In genomic region chr3:198167339-198168039, GRCh38 we compare ENCODE assay signal across 8 cellular contexts.
DNase-seq lines count a peak whose midpoint lies in the region; ATAC-seq, FAIRE-seq and TF ChIP-seq lines count a peak whose summit lies in the region.
"Not testable (repeated sequence)": the region's sequence is repeated elsewhere in the genome, so short reads cannot be mapped to it uniquely, and the experiment has no call there.

No MANE protein-coding gene starts in this region.

- H3K27me3 Mint-ChIP-seq in nephron (ENCODE audit: low read depth): not testable (repeated sequence)

- H3K4me1 Mint-ChIP-seq in nephron: not testable (repeated sequence)

- not testable (repeated sequence) for H3K9me3 Mint-ChIP-seq in nephron

- H3K9me3 ChIP-seq in A549, breast epithelium, heart right ventricle: not testable (repeated sequence)

- not testable (repeated sequence) for H3K36me3 Mint-ChIP-seq in nephron (ENCODE audit: low read depth)

- TF ChIP-seq RAD21 in A549 (conservative IDR thresholded peaks at IDR 0.05 in 1 of 2, IDR thresholded peaks at IDR 0.05 in 1 of 2): peak; percentile 37 to 56

- CTCF ChIA-PET in A549 (lab: Yijun Ruan, JAX); RWPE1 (lab: Yijun Ruan, JAX): not testable (repeated sequence)

- WGBS in A549 (ENCODE audit: missing lambda C conversion rate): 4% methylated on average over 7 of the region's 17 CpGs
- WGBS in heart right ventricle, 2 donors: 3 to 5% methylated on average over 7 to 14 of the region's 17 CpGs

- H3K4me1 ChIP-seq in A549, breast epithelium, heart right ventricle: not testable (repeated sequence)

- not testable (repeated sequence) for FAIRE-seq in A549 (lab: Jason Lieb, UNC)

- in situ Hi-C loops in GM13977 (cut with MboI; ENCODE audit: low pct_unique_long_range_greater_than_20kb, low sequenced_read_pairs, unreplicated experiment): not testable (repeated sequence)

- H3K27ac Mint-ChIP-seq in nephron: not testable (repeated sequence)

- TF ChIP-seq CTCF in A549 (IDR thresholded peaks at IDR 0.05): peak; percentile 77
- peak; percentile 32 for TF ChIP-seq CTCF in GM13977 (IDR thresholded peaks at IDR 0.05; ENCODE audit: extremely low read depth, insufficient read depth, missing control alignments)
- TF ChIP-seq CTCF in RWPE1 (conservative IDR thresholded peaks at IDR 0.05; ENCODE audit: low read depth): peak; percentile 94
- TF ChIP-seq CTCF in breast epithelium (IDR thresholded peaks at IDR 0.05): peak in 2 of 3 donors; percentile 36 to 42
- TF ChIP-seq CTCF in heart right ventricle (IDR thresholded peaks at IDR 0.05): peak; percentile 47 to 87 (median 79)
- peak; percentile 84 to 91 (median 86) for TF ChIP-seq CTCF in nephron (IDR thresholded peaks at IDR 0.05; ENCODE audit: unreplicated experiment in 3 of 3)

- intact Hi-C loops in breast epithelium (cut with DNase I; ENCODE audit: low total_unique reads); heart right ventricle (cut with DNase I): not testable (repeated sequence)

- not testable (repeated sequence) for H3K36me3 ChIP-seq in breast epithelium, heart right ventricle

- H3K4me2 ChIP-seq in A549: peak overlapping the region; percentile 51; the same call in 2 of the 3 replicates

- DNase-seq in A549 (ENCODE audit: low read depth in 1 of 2, low spot score in 1 of 2) (peak in 1 of 2 experiments; percentile 17), heart right ventricle (peak; percentile 53 to 76)
- not testable (repeated sequence) for DNase-seq in GM13977 (ENCODE audit: low spot score); RWPE1 (ENCODE audit: low spot score); breast epithelium (ENCODE audit: low spot score in 2 of 2)
- peak; percentile 25 for DNase-seq in activated CD8-positive, alpha-beta memory T cell treated with anti-CD3 and anti-CD28 coated beads, Interleukin-2, amount 50 U/mL, for 24 hours (ENCODE audit: extremely low read depth)
- peak; percentile 71 for DNase-seq in stimulated activated CD4-positive, alpha-beta T cell treated with anti-CD3 and anti-CD28 coated beads, Interleukin-4, amount 100 ng/mL, for 1 hour

- H3K27ac ChIP-seq in A549, RWPE1, breast epithelium, heart right ventricle: not testable (repeated sequence)

- POLR2A ChIA-PET in A549 (lab: Yijun Ruan, JAX); RWPE1 (lab: Yijun Ruan, JAX; ENCODE audit: low non-redundant PET): not testable (repeated sequence)

- ATAC-seq in A549: peak in 1 of 2 experiments; percentile 68; a peak in 1 of 6 replicates
- not testable (repeated sequence) for ATAC-seq in heart right ventricle

- not testable (repeated sequence) for H3K27me3 ChIP-seq in breast epithelium
- peaks cover 0 to 12% (median 0%) of the 10 kb centered on the region in 7 donors for H3K27me3 ChIP-seq in heart right ventricle

- not testable (repeated sequence) for TF ChIP-seq POLR2A in A549 (IDR thresholded peaks at IDR 0.05; ENCODE audit: low read length); breast epithelium (IDR thresholded peaks at IDR 0.05)

- H3K4me3 Mint-ChIP-seq in nephron: not testable (repeated sequence)

- not testable (repeated sequence) for TF ChIP-seq EP300 in A549 (IDR thresholded peaks at IDR 0.05)

- H3K4me3 ChIP-seq in A549, breast epithelium, heart right ventricle: not testable (repeated sequence)

TF ChIP-seq in A549, 52 proteins besides CTCF, POLR2A, EP300 and RAD21:
- TF ChIP-seq SMC3 (IDR thresholded peaks at IDR 0.05): peak; percentile 38; the same call in 1 of the 3 replicates
TF ChIP-seq in A549: peak in this region for 1; not testable (repeated sequence) for 51.

Comparison
In these comparisons a context has a peak if more than half of its experiments do, and no peak if none do; other contexts are left out.
1. CTCF ChIP-seq: peak in every context shown above with its lines; median percentile 94 in RWPE1; 86 in nephron; 79 in heart right ventricle; 77 in A549; 39 in breast epithelium; 32 in GM13977.